In genomic region chr19:703329-703650, GRCh38 we compare ENCODE assay signal across 13 cellular contexts. TPM values are rescaled to one million over a fixed set of nuclear protein-coding genes. Genes with fewer than 3 reads are reported as not detected.
DNase-seq lines count a peak whose midpoint lies in the region; ATAC-seq and TF ChIP-seq lines count a peak whose summit lies in the region.
"Had no signal": no experiment of that assay in that cellular context is flagged by ENCODE, and none has a peak within 500 bp of the region (broad histone marks: within the 10 kb centered on the region; RNA-seq: fewer than 3 reads in every experiment).

No MANE protein-coding gene starts in this region.

- H3K4ac ChIP-seq in IMR-90 (ENCODE audit: low read depth, low read length): no peak overlapping the region

- TF ChIP-seq CTCF in DOHH2 (IDR thresholded peaks at IDR 0.05; ENCODE audit: low read depth, low read length, poor library complexity, severe bottlenecking) (no peak), IMR-90 (conservative IDR thresholded peaks at IDR 0.05; ENCODE audit: low read depth, low read length) (no peak), esophagus squamous epithelium (IDR thresholded peaks at IDR 0.05) (no peak), neutrophil (IDR thresholded peaks at IDR 0.05) (no peak), testis (IDR thresholded peaks at IDR 0.05) (no peak)

- H2BK20ac ChIP-seq in IMR-90 (ENCODE audit: low read depth, low read length): no peak overlapping the region

- H2AK5ac ChIP-seq in IMR-90 (ENCODE audit: low read depth, low read length): no peak overlapping the region

- no peak overlapping the region for H2AK9ac ChIP-seq in IMR-90 (replicated peaks; ENCODE audit: low read depth, low read length, poor library complexity)

- H3K27me3 ChIP-seq in DOHH2 (ENCODE audit: control insufficient read depth, low read length) (no peaks in the 10 kb centered on the region), IMR-90 (ENCODE audit: control insufficient read depth, insufficient read depth, low read length) (peaks cover 6% of the 10 kb centered on the region; the same call in 1 of the 2 replicates), esophagus squamous epithelium (peaks cover 0 to 39% (median 0%) of the 10 kb centered on the region in 4 donors), neutrophil (peaks cover 15% of the 10 kb centered on the region), testis (no peaks in the 10 kb centered on the region)

- no peaks in the 10 kb centered on the region for H3K9me2 ChIP-seq in DOHH2 (replicated peaks; ENCODE audit: control insufficient read depth, low read length)

- H2AFZ ChIP-seq in IMR-90 (replicated peaks; ENCODE audit: low read length, poor library complexity): peak overlapping the region; percentile 35

- H3K9ac ChIP-seq in IMR-90 (ENCODE audit: low read depth, low read length): no peak overlapping the region

- no peak overlapping the region for H4K91ac ChIP-seq in IMR-90 (ENCODE audit: insufficient read depth, low read depth, low read length)

- H3K36me3 ChIP-seq in DOHH2 (ENCODE audit: control insufficient read depth, low read length) (no peaks in the 10 kb centered on the region), IMR-90 (ENCODE audit: control insufficient read depth, insufficient read depth, low read length) (no peaks in the 10 kb centered on the region), esophagus squamous epithelium (no peaks in the 10 kb centered on the region), neutrophil (no peaks in the 10 kb centered on the region), testis (ENCODE audit: low read depth, missing control alignments) (no peaks in the 10 kb centered on the region)
- H3K36me3 ChIP-seq: Peyer's patch had no signal

- no peaks in the 10 kb centered on the region for H4K20me1 ChIP-seq in DOHH2 (ENCODE audit: control insufficient read depth, insufficient read depth, low read depth, low read length)
- H4K20me1 ChIP-seq in IMR-90 (ENCODE audit: insufficient read depth, low read length): no peaks in the 10 kb centered on the region; the same call in 1 of the 2 replicates

- H3K23ac ChIP-seq in IMR-90 (ENCODE audit: low read depth, low read length): no peak overlapping the region

- intact Hi-C loops in IMR-90 (cut with micrococcal nuclease): no loop called here
- intact Hi-C loops in esophagus squamous epithelium (cut with DNase I): no loop called here
- intact Hi-C loops in testis (cut with DNase I; ENCODE audit: low total_unique reads): no loop called here

- no peak for TF ChIP-seq RAD21 in IMR-90 (IDR thresholded peaks at IDR 0.05; ENCODE audit: low read length)

- BruUV-seq in IMR-90 (replicated peaks; lab: Mats Ljungman, UMichigan): no TSS peak

- no peak overlapping the region for H3K56ac ChIP-seq in IMR-90 (ENCODE audit: extremely low read depth, insufficient read depth, low read length)

- TF ChIP-seq POLR2A in IMR-90 (IDR thresholded peaks at IDR 0.05; ENCODE audit: low read depth, low read length) (no peak), esophagus squamous epithelium (IDR thresholded peaks at IDR 0.05) (no peak), erythroblast (IDR thresholded peaks at IDR 0.05; ENCODE audit: low read length) (no peak), testis (IDR thresholded peaks at IDR 0.05) (no peak)

- H4K8ac ChIP-seq in IMR-90 (ENCODE audit: low read depth in 2 of 2, low read length in 2 of 2): no peak overlapping the region

- no peak overlapping the region for H3K14ac ChIP-seq in IMR-90 (replicated peaks; ENCODE audit: low read depth, low read length)

- H3K9me3 ChIP-seq in DOHH2 (ENCODE audit: control insufficient read depth, insufficient read depth, low read length) (no peaks in the 10 kb centered on the region), IMR-90 (ENCODE audit: control insufficient read depth, insufficient read depth, low read length) (no peaks in the 10 kb centered on the region), esophagus squamous epithelium (no peaks in the 10 kb centered on the region), neutrophil (no peaks in the 10 kb centered on the region), testis (no peaks in the 10 kb centered on the region)

- POLR2A ChIA-PET in IMR-90 (lab: Charles Lee; ENCODE audit: unreplicated experiment): interaction anchor here (0.6 kb wide), 1 partner anchor 67 kb away, joined by 4 read pairs; no protein-coding TSS in a partner anchor

- CTCF ChIA-PET in IMR-90 (lab: Yijun Ruan, JAX): no interaction called here

- no peaks in the 10 kb centered on the region for H3K9me1 ChIP-seq in IMR-90 (ENCODE audit: insufficient read depth, low read length)

- no peaks in the 10 kb centered on the region for H3F3A ChIP-seq in DOHH2 (ENCODE audit: control insufficient read depth, insufficient read depth)

- no peak overlapping the region for H3K18ac ChIP-seq in IMR-90 (ENCODE audit: low read depth, low read length)

- DNase-seq in IMR-90: no peak
- DNase-seq in esophagus squamous epithelium (lab: John Stamatoyannopoulos, UW): no peak
- DNase-seq in NCI-H345 (lab: John Stamatoyannopoulos, UW): no peak
- no peak for DNase-seq in NCI-H2029 (lab: John Stamatoyannopoulos, UW)
- no peak for DNase-seq in erythroblast (lab: John Stamatoyannopoulos, UW)
- DNase-seq in testis: no peak
- DNase-seq: COR-L47 had no signal

- no peak overlapping the region; the same call in 1 of the 2 replicates for H4K5ac ChIP-seq in IMR-90 (ENCODE audit: low read depth, low read length)

- no peak overlapping the region for H2BK5ac ChIP-seq in IMR-90 (ENCODE audit: low read depth, low read length, poor library complexity, severe bottlenecking)

- in situ Hi-C loops in IMR-90 (cut with MboI; ENCODE audit: low sequenced_read_pairs): no loop called here

- H3K27ac ChIP-seq in DOHH2 (ENCODE audit: low read depth, low read length): no peak overlapping the region
- no peak overlapping the region for H3K27ac ChIP-seq in IMR-90 (ENCODE audit: insufficient read depth, low read length)
- H3K27ac ChIP-seq in esophagus squamous epithelium: no peak overlapping the region
- H3K27ac ChIP-seq in neutrophil: peak overlapping the region; percentile 77
- no peak overlapping the region for H3K27ac ChIP-seq in testis
- H3K27ac ChIP-seq: skin epidermis had no signal

- 46% methylated on average over 2 of the region's 4 CpGs; no CpG with 5 or more reads in 1 of the 2 experiments for WGBS in IMR-90 (ENCODE audit: extremely low coverage in 2 of 2, insufficient read length in 1 of 2), 2 experiments
- 18 to 21% methylated on average over 2 to 4 of the region's 4 CpGs for WGBS in esophagus squamous epithelium, 2 donors
- WGBS in testis, 2 donors: 53 to 57% methylated on average over 4 of the region's 4 CpGs

- no peaks in the 10 kb centered on the region for H3K79me1 ChIP-seq in IMR-90 (ENCODE audit: low read depth in 1 of 2, low read length in 2 of 2)

- no peak for ATAC-seq in IMR-90 (ENCODE audit: low read depth)

- dilution Hi-C loops in IMR-90 (cut with HindIII; ENCODE audit: low sequenced_read_pairs, unreplicated experiment): no loop called here

- H3K4me2 ChIP-seq in DOHH2 (ENCODE audit: low read length) (peak overlapping the region; percentile 42), IMR-90 (ENCODE audit: low read depth, low read length) (no peak overlapping the region)

- H2BK120ac ChIP-seq in IMR-90 (ENCODE audit: low read depth, low read length): no peak overlapping the region

- H3K4me3 ChIP-seq in DOHH2 (ENCODE audit: low read length) (peak overlapping the region; percentile 52), IMR-90 (ENCODE audit: insufficient read depth, low read depth, low read length) (no peak overlapping the region), esophagus squamous epithelium (peak overlapping the region in 3 of 4 donors; percentile 10 to 54 (median 26)), neutrophil (ENCODE audit: low read depth in 1 of 2, low read length in 1 of 2) (peak overlapping the region; percentile 60), testis (no peak overlapping the region)

- no peak overlapping the region for H2BK15ac ChIP-seq in IMR-90 (ENCODE audit: low read depth, low read length)

- H3K4me1 ChIP-seq in DOHH2 (ENCODE audit: control insufficient read depth, low read length) (peaks cover 11% of the 10 kb centered on the region), IMR-90 (ENCODE audit: control insufficient read depth, insufficient read depth, low read length) (peaks cover 3% of the 10 kb centered on the region; the same call in 1 of the 2 replicates), esophagus squamous epithelium (peaks cover 0 to 27% (median 17%) of the 10 kb centered on the region in 3 donors), neutrophil (ENCODE audit: control insufficient read depth in 1 of 2, insufficient read depth in 1 of 2, low read depth in 1 of 2, low read length in 1 of 2) (peaks cover 28 to 38% of the 10 kb centered on the region in 2 experiments), testis (peaks cover 8% of the 10 kb centered on the region)

- H3K79me2 ChIP-seq in DOHH2 (ENCODE audit: control insufficient read depth, low read length): no peaks in the 10 kb centered on the region

RNA-seq across cellular contexts. Expression of gene PALM, which starts 5.4 kb away (rescaled TPM):
- total RNA-seq in IMR-90 (2012; rRNA removed) (2.2 TPM in 2 replicates), esophagus squamous epithelium (10 to 100 TPM in 1 of 4 donors, 1 to 10 TPM in 3; 2.6 to 19.3 (median 6.5) TPM), testis (10 to 100 TPM; 35.5 to 47.8 TPM)
- polyA plus RNA-seq in IMR-90 (2012; rRNA removed) (7.4 and 8.3 TPM in 2 replicates), testis (ENCODE audit: insufficient read depth, low read depth, low replicate concordance) (46.4 TPM)
- 7.9 and 11.3 TPM in 2 replicates for polyA plus RNA-seq in IMR-90 (2012; cell fraction: cytosol; rRNA removed)
- 8.1 and 11.6 TPM in 2 replicates for polyA plus RNA-seq in IMR-90 (2012; cell fraction: nucleus; rRNA removed; ENCODE audit: low replicate concordance)

RNA-seq across cellular contexts. Expression of gene PRSS57, which starts 8.0 kb away (rescaled TPM):
- not detected in 2 replicates for total RNA-seq in IMR-90 (2012; rRNA removed)
- not detected in 2 replicates for polyA plus RNA-seq in IMR-90 (2012; rRNA removed)
- polyA plus RNA-seq in IMR-90 (2012; cell fraction: cytosol; rRNA removed): not detected in 2 replicates
- polyA plus RNA-seq in IMR-90 (2012; cell fraction: nucleus; rRNA removed; ENCODE audit: low replicate concordance): not detected in 2 replicates
- not detected for total RNA-seq in esophagus squamous epithelium
- total RNA-seq in testis: not detected
- not detected for polyA plus RNA-seq in testis (ENCODE audit: insufficient read depth, low read depth, low replicate concordance)
- total RNA-seq: chondrocyte, LHCN-M2, Peyer's patch had no signal

RNA-seq across cellular contexts. Expression of gene FSTL3, which starts 27.1 kb away (rescaled TPM):
- total RNA-seq in IMR-90 (2012; rRNA removed) (32.3 and 39.4 TPM in 2 replicates), esophagus squamous epithelium (10 to 100 TPM in 3 of 4 donors, 1 to 10 TPM in 1; 4.4 to 43.3 (median 17.7) TPM), testis (100 to 1,000 TPM; 343 to 397 TPM)
- polyA plus RNA-seq in IMR-90 (2012; rRNA removed) (76.9 and 107 TPM in 2 replicates), testis (ENCODE audit: insufficient read depth, low read depth, low replicate concordance) (98.6 TPM)
- polyA plus RNA-seq in IMR-90 (2012; cell fraction: cytosol; rRNA removed): 42.3 and 113 TPM in 2 replicates
- polyA plus RNA-seq in IMR-90 (2012; cell fraction: nucleus; rRNA removed; ENCODE audit: low replicate concordance): 262 and 579 TPM in 2 replicates

RNA-seq across cellular contexts. Expression of gene RNF126, which starts 40.3 kb away (rescaled TPM):
- 7.0 and 8.6 TPM in 2 replicates for total RNA-seq in IMR-90 (2012; rRNA removed)
- polyA plus RNA-seq in IMR-90 (2012; rRNA removed): 25.8 and 27.4 TPM in 2 replicates
- 32.5 and 45.6 TPM in 2 replicates for polyA plus RNA-seq in IMR-90 (2012; cell fraction: cytosol; rRNA removed)
- 38.8 and 87.7 TPM in 2 replicates for polyA plus RNA-seq in IMR-90 (2012; cell fraction: nucleus; rRNA removed; ENCODE audit: low replicate concordance)
- total RNA-seq in esophagus squamous epithelium: 100 to 1,000 TPM in 2 of 4 donors, 10 to 100 TPM in 2; 82.1 to 118 (median 98.4) TPM
- total RNA-seq in testis: 100 to 1,000 TPM; 148 to 158 TPM
- 107 TPM for polyA plus RNA-seq in testis (ENCODE audit: insufficient read depth, low read depth, low replicate concordance)

RNA-seq across cellular contexts. Expression of gene MISP, which starts 47.6 kb away (rescaled TPM):
- not detected in 2 replicates for total RNA-seq in IMR-90 (2012; rRNA removed)
- polyA plus RNA-seq in IMR-90 (2012; rRNA removed): 0.03 TPM in 1 of 2 replicates, not detected in the other
- polyA plus RNA-seq in IMR-90 (2012; cell fraction: cytosol; rRNA removed): 0.02 TPM in 1 of 2 replicates, not detected in the other
- 0.11 and 0.13 TPM in 2 replicates for polyA plus RNA-seq in IMR-90 (2012; cell fraction: nucleus; rRNA removed; ENCODE audit: low replicate concordance)
- total RNA-seq in esophagus squamous epithelium: 1 to 10 TPM in 2 of 4 donors, under 1 TPM in 1, not detected in 1; 0.11 to 1.3 (median 1.0) TPM
- total RNA-seq in testis: 1 to 10 TPM; 1.1 to 3.1 TPM
- 1.1 TPM for polyA plus RNA-seq in testis (ENCODE audit: insufficient read depth, low read depth, low replicate concordance)

Comparison
In these comparisons a context has a peak if more than half of its experiments do, and no peak if none do; other contexts are left out.
1. H3K4me3 ChIP-seq: peak in DOHH2 (single experiment), esophagus squamous epithelium (3 of 4) and neutrophil (2 of 2); none in IMR-90 (single experiment) and testis (0 of 2).